ENCODE assay signal across 23 cellular contexts in the genomic region with DNA sequence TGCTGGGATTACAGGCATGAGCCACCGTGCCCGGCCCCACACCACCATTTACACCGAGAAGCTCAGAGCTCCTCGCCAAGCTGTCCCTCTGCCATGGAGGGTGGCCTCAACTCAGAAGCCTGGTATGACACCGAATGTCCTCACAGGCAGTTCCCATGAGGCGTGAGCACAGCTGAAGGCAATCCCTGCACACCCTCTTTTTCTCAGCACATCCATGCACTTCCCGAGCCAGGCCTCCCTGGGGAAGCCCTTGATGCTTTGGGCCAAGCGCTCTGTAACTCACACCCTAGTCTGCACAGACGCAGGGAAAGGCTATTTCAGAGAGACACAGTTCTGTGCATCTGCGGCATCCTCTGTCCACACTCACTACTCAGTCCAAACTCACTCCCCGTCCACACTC. TPM values are rescaled to one million over a fixed set of nuclear protein-coding genes. Genes with fewer than 3 reads are reported as not detected.
A peak's percentile ranks its signal among the peaks of the same experiment; 100 is the strongest.
DNase-seq lines count a peak whose midpoint lies in the region; ATAC-seq and TF ChIP-seq lines count a peak whose summit lies in the region.
"Had no signal": no experiment of that assay in that cellular context is flagged by ENCODE, and none has a peak within 500 bp of the region (broad histone marks: within the 10 kb centered on the region; RNA-seq: fewer than 3 reads in every experiment).

No MANE protein-coding gene starts in this region.

- dilution Hi-C loops in IMR-90 (cut with HindIII; ENCODE audit: low sequenced_read_pairs, unreplicated experiment) = no loop called here

- H3K36me3 ChIP-seq in IMR-90 (ENCODE audit: control insufficient read depth, insufficient read depth, low read length) = peaks cover 61% of the 10 kb centered on the region
- H3K36me3 ChIP-seq: BE2C had no signal

- no peak overlapping the region for H2BK20ac ChIP-seq in IMR-90 (ENCODE audit: low read depth, low read length)

- POLR2A ChIA-PET in IMR-90 (lab: Charles Lee; ENCODE audit: unreplicated experiment) = no interaction called here

- no peak overlapping the region for H3K56ac ChIP-seq in IMR-90 (ENCODE audit: extremely low read depth, insufficient read depth, low read length)

- no peak overlapping the region for H3K18ac ChIP-seq in IMR-90 (ENCODE audit: low read depth, low read length)

- H3K9ac ChIP-seq in IMR-90 (ENCODE audit: low read depth, low read length) = no peak overlapping the region
- H3K9ac ChIP-seq: SK-N-SH had no signal

- no peaks in the 10 kb centered on the region for H3K9me3 ChIP-seq in IMR-90 (ENCODE audit: control insufficient read depth, insufficient read depth, low read length)
- H3K9me3 ChIP-seq: BE2C, SK-N-SH had no signal

- H3K27ac Mint-ChIP-seq in HFFc6 = peak overlapping the region; percentile 48; the same call in 1 of the 2 replicates

- no peak for DNase-seq in HFFc6
- DNase-seq in IMR-90 = no peak
- DNase-seq in mesenteric fat pad (ENCODE audit: low spot score) = peak; percentile 77
- DNase-seq in posterior vena cava (ENCODE audit: low spot score) = peak; percentile 61
- no peak for DNase-seq in stimulated activated CD4-positive, alpha-beta T cell treated with anti-CD3 and anti-CD28 coated beads, Interleukin-2, amount 100 ng/mL, for 24 hours
- no peak for DNase-seq in NCI-H226
- DNase-seq: BE2C, EL, GF-D8, H7, KBM-7, MM.1S, NCI-H1048, NCI-H1417 treated with DMSO at 0.1 percent for 48 hours, NCI-H187 treated with DMSO at 0.1 percent for 48 hours, NCI-H2107, NCI-H510A, NCI-H748 treated with DMSO at 0.1 percent for 48 hours, PC-9, RPMI8226, SIG-M5, SK-N-SH had no signal

- no peak for TF ChIP-seq POLR2A in IMR-90 (IDR thresholded peaks at IDR 0.05; ENCODE audit: low read depth, low read length)

- no peak overlapping the region for H4K5ac ChIP-seq in IMR-90 (ENCODE audit: low read depth, low read length)

- 0 out of 2 replicates have a peak overlapping the region, but pooled peaks have one; percentile 0 for H2AK5ac ChIP-seq in IMR-90 (ENCODE audit: low read depth, low read length)

- H3K79me1 ChIP-seq in IMR-90 (ENCODE audit: low read depth in 1 of 2, low read length in 2 of 2) = no peaks in the 10 kb centered on the region

- peak overlapping the region; percentile 14 for H2AFZ ChIP-seq in IMR-90 (replicated peaks; ENCODE audit: low read length, poor library complexity)
- H2AFZ ChIP-seq: PC-9 had no signal

- H2BK120ac ChIP-seq in IMR-90 (ENCODE audit: low read depth, low read length) = no peak overlapping the region

- BruUV-seq in IMR-90 (replicated peaks; lab: Mats Ljungman, UMichigan) = no TSS peak

- H3K23ac ChIP-seq in IMR-90 (ENCODE audit: low read depth, low read length) = no peak overlapping the region

- intact Hi-C loops in IMR-90 (cut with micrococcal nuclease) (no loop called here), posterior vena cava (cut with DNase I) (no loop called here)

- H3K4me1 ChIP-seq in IMR-90 (ENCODE audit: control insufficient read depth, insufficient read depth, low read length) = no peaks in the 10 kb centered on the region; the same call in 1 of the 2 replicates
- H3K4me1 ChIP-seq: BE2C had no signal

- in situ Hi-C loops in IMR-90 (cut with MboI; ENCODE audit: low sequenced_read_pairs) = no loop called here

- ATAC-seq in IMR-90 (ENCODE audit: low read depth) (no peak), GM21381 (IDR thresholded peaks at IDR 0.05; ENCODE audit: unreplicated experiment) (no peak)

- H2AK9ac ChIP-seq in IMR-90 (replicated peaks; ENCODE audit: low read depth, low read length, poor library complexity) = no peak overlapping the region

- 0 out of 2 replicates have a peak, but pooled peaks cover 12% of the 10 kb centered on the region for H3K9me1 ChIP-seq in IMR-90 (ENCODE audit: insufficient read depth, low read length)

- H3K4me1 Mint-ChIP-seq in HFFc6 (ENCODE audit: low read depth) = peaks cover 2% of the 10 kb centered on the region

- no peak overlapping the region for H3K4ac ChIP-seq in IMR-90 (ENCODE audit: low read depth, low read length)

- H3K9me3 Mint-ChIP-seq in HFFc6 = peaks cover 12% of the 10 kb centered on the region

- no peak overlapping the region for H3K27ac ChIP-seq in IMR-90 (ENCODE audit: insufficient read depth, low read length)
- H3K27ac ChIP-seq: PC-9 had no signal

- no peaks in the 10 kb centered on the region; the same call in 1 of the 2 replicates for H4K20me1 ChIP-seq in IMR-90 (ENCODE audit: insufficient read depth, low read length)

- no peak overlapping the region for H4K91ac ChIP-seq in IMR-90 (ENCODE audit: insufficient read depth, low read depth, low read length)

- no peak for TF ChIP-seq RAD21 in IMR-90 (IDR thresholded peaks at IDR 0.05; ENCODE audit: low read length)

- no peak for TF ChIP-seq CTCF in HFFc6 (IDR thresholded peaks at IDR 0.05)
- no peak for TF ChIP-seq CTCF in IMR-90 (conservative IDR thresholded peaks at IDR 0.05; ENCODE audit: low read depth, low read length)

- peaks cover 64% of the 10 kb centered on the region for H3K36me3 Mint-ChIP-seq in HFFc6 (ENCODE audit: low read depth)

- no peak overlapping the region for H4K8ac ChIP-seq in IMR-90 (ENCODE audit: low read depth in 2 of 2, low read length in 2 of 2)

- H3K14ac ChIP-seq in IMR-90 (replicated peaks; ENCODE audit: low read depth, low read length) = no peak overlapping the region

- H3K4me3 ChIP-seq in IMR-90 (ENCODE audit: insufficient read depth, low read depth, low read length) = no peak overlapping the region
- H3K4me3 ChIP-seq: PC-9 had no signal

- H3K27me3 ChIP-seq in IMR-90 (ENCODE audit: control insufficient read depth, insufficient read depth, low read length) = no peaks in the 10 kb centered on the region
- H3K27me3 ChIP-seq: BE2C had no signal

- H3K27me3 Mint-ChIP-seq in HFFc6 (ENCODE audit: insufficient read depth) = peaks cover 23% of the 10 kb centered on the region

- H3K4me3 Mint-ChIP-seq in HFFc6 = no peak overlapping the region

- no peak overlapping the region for H2BK5ac ChIP-seq in IMR-90 (ENCODE audit: low read depth, low read length, poor library complexity, severe bottlenecking)

- no peak overlapping the region for H2BK15ac ChIP-seq in IMR-90 (ENCODE audit: low read depth, low read length)

- CTCF ChIA-PET in IMR-90 (lab: Yijun Ruan, JAX) = no interaction called here

- no peak overlapping the region for H3K4me2 ChIP-seq in IMR-90 (ENCODE audit: low read depth, low read length)
- H3K4me2 ChIP-seq: PC-9, SK-N-SH had no signal

- 96% methylated on average over 5 of the region's 11 CpGs; no CpG with 5 or more reads in 1 of the 2 experiments for WGBS in IMR-90 (ENCODE audit: extremely low coverage in 2 of 2, insufficient read length in 1 of 2), 2 experiments

TF ChIP-seq in IMR-90, 13 proteins besides CTCF, POLR2A, EP300 and RAD21:
- TF ChIP-seq FOS (IDR thresholded peaks at IDR 0.05; ENCODE audit: low read depth, low read length) (no peak), BHLHE40 (IDR thresholded peaks at IDR 0.05; ENCODE audit: low read depth, low read length) (no peak), SMC3 (IDR thresholded peaks at IDR 0.05; ENCODE audit: low read depth, low read length) (no peak), CHD1 (IDR thresholded peaks at IDR 0.05; ENCODE audit: low read depth, low read length) (no peak), RFX5 (IDR thresholded peaks at IDR 0.05; ENCODE audit: low read depth, low read length) (no peak), CEBPB (IDR thresholded peaks at IDR 0.05; ENCODE audit: low read depth, low read length) (no peak), MAFK (IDR thresholded peaks at IDR 0.05; ENCODE audit: low read depth, low read length) (no peak), MAZ (IDR thresholded peaks at IDR 0.05; ENCODE audit: borderline replicate concordance, low read depth, low read length) (no peak), MXI1 (IDR thresholded peaks at IDR 0.05; ENCODE audit: borderline replicate concordance, low read depth, low read length) (no peak), NFE2L2 (IDR thresholded peaks at IDR 0.05; ENCODE audit: low read depth, low read length) (no peak), RCOR1 (IDR thresholded peaks at IDR 0.05; ENCODE audit: insufficient replicate concordance, low read length) (no peak)
- TF ChIP-seq, protein P1, sequence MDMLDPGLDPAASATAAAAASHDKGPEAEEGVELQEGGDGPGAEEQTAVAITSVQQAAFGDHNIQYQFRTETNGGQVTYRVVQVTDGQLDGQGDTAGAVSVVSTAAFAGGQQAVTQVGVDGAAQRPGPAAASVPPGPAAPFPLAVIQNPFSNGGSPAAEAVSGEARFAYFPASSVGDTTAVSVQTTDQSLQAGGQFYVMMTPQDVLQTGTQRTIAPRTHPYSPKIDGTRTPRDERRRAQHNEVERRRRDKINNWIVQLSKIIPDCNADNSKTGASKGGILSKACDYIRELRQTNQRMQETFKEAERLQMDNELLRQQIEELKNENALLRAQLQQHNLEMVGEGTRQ (IDR thresholded peaks at IDR 0.05; ENCODE audit: low read depth, low read length) = no peak
- TF ChIP-seq, protein P2, sequence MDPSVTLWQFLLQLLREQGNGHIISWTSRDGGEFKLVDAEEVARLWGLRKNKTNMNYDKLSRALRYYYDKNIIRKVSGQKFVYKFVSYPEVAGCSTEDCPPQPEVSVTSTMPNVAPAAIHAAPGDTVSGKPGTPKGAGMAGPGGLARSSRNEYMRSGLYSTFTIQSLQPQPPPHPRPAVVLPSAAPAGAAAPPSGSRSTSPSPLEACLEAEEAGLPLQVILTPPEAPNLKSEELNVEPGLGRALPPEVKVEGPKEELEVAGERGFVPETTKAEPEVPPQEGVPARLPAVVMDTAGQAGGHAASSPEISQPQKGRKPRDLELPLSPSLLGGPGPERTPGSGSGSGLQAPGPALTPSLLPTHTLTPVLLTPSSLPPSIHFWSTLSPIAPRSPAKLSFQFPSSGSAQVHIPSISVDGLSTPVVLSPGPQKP (IDR thresholded peaks at IDR 0.05; ENCODE audit: borderline replicate concordance, low read depth, low read length) = no peak

RNA-seq across cellular contexts. Expression of a gene that starts 18.4 kb away (rescaled TPM):
- 100 to 1,000 TPM; 156 to 254 (median 218) TPM for total RNA-seq in HFFc6 (2021; fragmentation: NEBNext Ultra II Directional; extraction: Animal tissue kit (Norgen Biotek cat#: 25700))
- 101 and 113 TPM in 2 replicates for total RNA-seq in IMR-90 (2012; rRNA removed)
- 97.3 and 106 TPM in 2 replicates for polyA plus RNA-seq in IMR-90 (2012; rRNA removed)
- polyA plus RNA-seq in IMR-90 (2012; cell fraction: cytosol; rRNA removed) = 99.4 and 135 TPM in 2 replicates
- 137 and 172 TPM in 2 replicates for polyA plus RNA-seq in IMR-90 (2012; cell fraction: nucleus; rRNA removed; ENCODE audit: low replicate concordance)
- total RNA-seq in mesenteric fat pad = 270 TPM
- total RNA-seq in posterior vena cava = 100 to 1,000 TPM; 358 to 373 TPM
- total RNA-seq: PC-9 had no signal

Comparison
In these comparisons a context has a peak if more than half of its experiments do, and no peak if none do; other contexts are left out.
1. DNase-seq: peak in mesenteric fat pad (single experiment) and posterior vena cava (single experiment); none in HFFc6 (single experiment), IMR-90 (single experiment), stimulated activated CD4-positive, alpha-beta T cell treated with anti-CD3 and anti-CD28 coated beads, Interleukin-2, amount 100 ng/mL, for 24 hours (0 of 2) and NCI-H226 (single experiment).